Comparison of ENCODE assay signal across 8 cellular contexts in genomic region chr7:116236020-116236630, GRCh38. TPM values are rescaled to one million over a fixed set of nuclear protein-coding genes. Genes with fewer than 3 reads are reported as not detected.
A peak's percentile ranks its signal among the peaks of the same experiment; 100 is the strongest.
DNase-seq lines count a peak whose midpoint lies in the region; ATAC-seq and TF ChIP-seq lines count a peak whose summit lies in the region.

No MANE protein-coding gene starts in this region.

- no peaks in the 10 kb centered on the region for H3K27me3 ChIP-seq in upper lobe of right lung

- no peaks in the 10 kb centered on the region for H3K36me3 ChIP-seq in mucosa of descending colon (ENCODE audit: low read depth)
- peaks cover 7% of the 10 kb centered on the region for H3K36me3 ChIP-seq in upper lobe of right lung

- H3K4me3 Mint-ChIP-seq in activated B cell treated with CpG ODN at 0.5 μM for 24 hours = no peak overlapping the region

- H3K27ac Mint-ChIP-seq in activated B cell treated with CpG ODN at 0.5 μM for 24 hours = no peak overlapping the region

- H3K9me3 ChIP-seq in mucosa of descending colon = no peaks in the 10 kb centered on the region
- no peaks in the 10 kb centered on the region for H3K9me3 ChIP-seq in upper lobe of right lung

- ATAC-seq in GM21423 (IDR thresholded peaks at IDR 0.05; ENCODE audit: unreplicated experiment) (peak; percentile 69), activated B cell treated with CpG ODN at 0.5 μM for 24 hours (ENCODE audit: low read depth) (peak; percentile 77), mucosa of descending colon (peak; percentile 42), upper lobe of right lung (peak; percentile 77), HG03135 (IDR thresholded peaks at IDR 0.05; ENCODE audit: unreplicated experiment) (no peak)

- no peaks in the 10 kb centered on the region for H3K27me3 Mint-ChIP-seq in activated B cell treated with CpG ODN at 0.5 μM for 24 hours

- H3K4me3 ChIP-seq in mucosa of descending colon (no peak overlapping the region), upper lobe of right lung (no peak overlapping the region)

- peaks cover 27% of the 10 kb centered on the region for H3K4me1 Mint-ChIP-seq in activated B cell treated with CpG ODN at 0.5 μM for 24 hours

- peak; percentile 41 for DNase-seq in DMS114 treated with DMSO at 0.1 percent for 48 hours (lab: John Stamatoyannopoulos, UW; ENCODE audit: unreplicated experiment)
- DNase-seq in NCI-H1105 (lab: John Stamatoyannopoulos, UW) = peak; percentile 43
- DNase-seq in activated B cell treated with CpG ODN at 0.5 μM for 24 hours = no peak
- DNase-seq in effector CD4-positive, alpha-beta T cell = peak; percentile 66
- DNase-seq in mucosa of descending colon = peak in 1 of 3 donors; percentile 87
- no peak for DNase-seq in upper lobe of right lung

- H3K9me3 Mint-ChIP-seq in activated B cell treated with CpG ODN at 0.5 μM for 24 hours = no peaks in the 10 kb centered on the region

- peaks cover 51% of the 10 kb centered on the region for H3K36me3 Mint-ChIP-seq in activated B cell treated with CpG ODN at 0.5 μM for 24 hours (ENCODE audit: low read depth)

- no peak for TF ChIP-seq CTCF in activated B cell treated with CpG ODN at 0.5 μM for 24 hours (IDR thresholded peaks at IDR 0.05)
- TF ChIP-seq CTCF in mucosa of descending colon (IDR thresholded peaks at IDR 0.05) = no peak
- peak; percentile 62 for TF ChIP-seq CTCF in upper lobe of right lung (IDR thresholded peaks at IDR 0.05)

- POLR2A ChIA-PET in activated B cell treated with CpG ODN at 0.5 μM for 24 hours (lab: Charles Lee) = interaction anchor here (1.9 kb wide), 1 partner anchor 26 kb away, joined by 9 read pairs; the partner anchor contains the start of gene TES

- intact Hi-C loops in activated B cell treated with CpG ODN at 0.5 μM for 24 hours (cut with micrococcal nuclease) = loop anchor here (1.0 kb wide), 3 partner anchors 56 to 98 kb away; no protein-coding TSS in a partner anchor
- intact Hi-C loops in mucosa of descending colon (cut with DNase I, micrococcal nuclease) = loop anchor here (5.0 to 10.0 kb wide), 2 partner anchors 54 to 61 kb away; no protein-coding TSS in a partner anchor
- intact Hi-C loops in upper lobe of right lung (cut with DNase I) = loop anchor here (5.0 kb wide), 1 partner anchor 59 kb away; no protein-coding TSS in a partner anchor

- CTCF ChIA-PET in activated B cell treated with CpG ODN at 0.5 μM for 24 hours (lab: Charles Lee) = interaction anchor here (0.7 to 12.9 kb wide), 39 partner anchors 9 to 357 kb away, joined by 3 to 318 read pairs (median 6); partner anchors contain the start of gene TES

- no peak overlapping the region for H3K27ac ChIP-seq in upper lobe of right lung

- H3K4me1 ChIP-seq in mucosa of descending colon (ENCODE audit: low read depth) = peaks cover 23% of the 10 kb centered on the region
- peaks cover 27% of the 10 kb centered on the region for H3K4me1 ChIP-seq in upper lobe of right lung

RNA-seq across cellular contexts. Expression of gene TES, which starts 25.8 kb away (rescaled TPM):
- total RNA-seq in activated B cell treated with CpG ODN at 0.5 μM for 24 hours = 77.9 and 82.8 TPM in 2 replicates
- total RNA-seq in mucosa of descending colon = 100 to 1,000 TPM; 101 to 224 (median 106) TPM
- 94.0 TPM for total RNA-seq in upper lobe of right lung

Comparison
In these comparisons a context has a peak if more than half of its experiments do, and no peak if none do; other contexts are left out.
1. DNase-seq: peak in DMS114 treated with DMSO at 0.1 percent for 48 hours (single experiment), NCI-H1105 (single experiment) and effector CD4-positive, alpha-beta T cell (single experiment); none in activated B cell treated with CpG ODN at 0.5 μM for 24 hours (single experiment) and upper lobe of right lung (single experiment).